9 cellular contexts compared by ENCODE assay signal in the genomic region with DNA sequence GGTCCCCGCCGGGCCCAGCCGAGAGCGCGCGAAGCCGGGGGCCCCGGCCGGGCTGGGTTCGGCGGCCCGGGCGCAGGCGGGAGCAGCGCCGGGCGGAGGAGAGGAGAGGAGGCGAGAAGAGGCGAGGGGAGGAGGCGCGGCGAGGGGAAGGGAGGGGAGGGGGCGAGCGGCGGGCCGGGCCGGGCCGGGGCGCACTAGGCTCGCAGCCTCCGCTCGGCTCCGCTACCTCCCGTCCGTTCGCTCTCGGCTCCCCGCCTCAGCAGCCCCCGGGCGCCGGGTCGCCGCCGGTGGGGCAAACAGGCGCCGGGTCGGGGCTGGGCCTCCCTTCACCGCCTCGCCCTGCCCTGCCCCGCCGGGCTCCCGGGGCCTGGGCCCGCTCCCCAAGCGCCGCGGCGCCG. TPM values are rescaled to one million over a fixed set of nuclear protein-coding genes. Genes with fewer than 3 reads are reported as not detected.
DNase-seq lines count a peak whose midpoint lies in the region; ATAC-seq and TF ChIP-seq lines count a peak whose summit lies in the region.
"Had no signal": no experiment of that assay in that cellular context is flagged by ENCODE, and none has a peak within 500 bp of the region (broad histone marks: within the 10 kb centered on the region; RNA-seq: fewer than 3 reads in every experiment).

No MANE protein-coding gene starts in this region.

- peak; percentile 27 for DNase-seq in Daoy (ENCODE audit: low read depth)
- no peak for DNase-seq in right atrium auricular region (ENCODE audit: low spot score)
- DNase-seq in sigmoid colon = no peak
- no peak for DNase-seq in DMS153 (lab: John Stamatoyannopoulos, UW)
- DNase-seq in T-cell = no peak
- DNase-seq in stimulated activated CD4-positive, alpha-beta T cell treated with anti-CD3 and anti-CD28 coated beads, Interleukin-2, amount 100 ng/mL, for 48 hours = no peak
- no peak for DNase-seq in left colon

- no peaks in the 10 kb centered on the region for H3K27me3 ChIP-seq in right atrium auricular region
- peaks cover 0 to 6% (median 6%) of the 10 kb centered on the region in 3 donors for H3K27me3 ChIP-seq in sigmoid colon

- H3K4me3 Mint-ChIP-seq in T-cell = no peak overlapping the region

- peaks cover 0 to 7% (median 4%) of the 10 kb centered on the region in 3 donors for H3K4me1 Mint-ChIP-seq in T-cell

- no peak for TF ChIP-seq POLR2A in sigmoid colon (IDR thresholded peaks at IDR 0.05)

- ATAC-seq in T-cell (replicated peaks in 1 of 4) = no peak
- no peak for ATAC-seq in left colon

- TF ChIP-seq CTCF in VCaP (conservative IDR thresholded peaks at IDR 0.05) (no peak), right atrium auricular region (IDR thresholded peaks at IDR 0.05) (no peak), sigmoid colon (IDR thresholded peaks at IDR 0.05) (no peak)

- no peak overlapping the region for H3K27ac Mint-ChIP-seq in T-cell
- H3K27ac Mint-ChIP-seq: activated T-helper 2 cell treated with anti-CD3 and anti-CD28 coated beads, Interferon-gamma antibody, Interleukin-2, Interleukin-4, amounts not matched to agents 10 μg/mL and 5 μg/mL and 100 μg/mL, durations not matched to agents 14 hours and 24 hours and 36 hours had no signal

- H3K9me3 ChIP-seq in right atrium auricular region (no peaks in the 10 kb centered on the region), sigmoid colon (no peaks in the 10 kb centered on the region)

- H3K9me3 Mint-ChIP-seq in T-cell = no peaks in the 10 kb centered on the region
- H3K9me3 Mint-ChIP-seq: activated T-helper 2 cell treated with anti-CD3 and anti-CD28 coated beads, Interferon-gamma antibody, Interleukin-2, Interleukin-4, amounts not matched to agents 10 μg/mL and 5 μg/mL and 100 μg/mL, durations not matched to agents 14 hours and 24 hours and 36 hours had no signal

- no peak for TF ChIP-seq EP300 in sigmoid colon (IDR thresholded peaks at IDR 0.05)

- H3K4me3 ChIP-seq in right atrium auricular region (peak overlapping the region; percentile 51 to 78), sigmoid colon (peak overlapping the region; percentile 46 to 90 (median 65))

- no peaks in the 10 kb centered on the region for H3K36me3 Mint-ChIP-seq in T-cell

- 1% methylated on average over 56 to 58 of the region's 58 CpGs for WGBS in sigmoid colon, 2 donors

- H3K36me3 ChIP-seq in right atrium auricular region (no peaks in the 10 kb centered on the region), sigmoid colon (no peaks in the 10 kb centered on the region)

- POLR2A ChIA-PET in T-cell (lab: Charles Lee) = no interaction called here

- CTCF ChIA-PET in T-cell (lab: Charles Lee) = no interaction called here

- H3K4me1 ChIP-seq in right atrium auricular region = peaks cover 0 to 32% of the 10 kb centered on the region in 2 donors
- H3K4me1 ChIP-seq in sigmoid colon = peaks cover 0 to 29% (median 23%) of the 10 kb centered on the region in 4 donors

- H3K27ac ChIP-seq in VCaP = peak overlapping the region; percentile 60; the same call in 1 of the 2 replicates
- peak overlapping the region; percentile 64 to 81 for H3K27ac ChIP-seq in right atrium auricular region
- peak overlapping the region; percentile 29 to 72 (median 66) for H3K27ac ChIP-seq in sigmoid colon

- intact Hi-C loops in sigmoid colon (cut with DNase I) = loop anchor here (10.0 kb wide), 1 partner anchor 152 kb away; no protein-coding TSS in a partner anchor
- intact Hi-C loops in left colon (cut with DNase I, micrococcal nuclease) = no loop called here

- peaks cover 45 to 68% of the 10 kb centered on the region in 2 donors for H3K27me3 Mint-ChIP-seq in T-cell

RNA-seq across cellular contexts. Expression of a gene that starts 0.3 kb away (rescaled TPM):
- total RNA-seq in Daoy (2014; rRNA removed; shearing (Covaris generic)) = 0.06 and 0.21 TPM in 2 replicates
- 10 to 100 TPM; 32.7 to 68.5 TPM for total RNA-seq in right atrium auricular region
- 10 to 100 TPM in 1 of 4 donors, 1 to 10 TPM in 3; 3.6 to 10.0 (median 5.9) TPM for total RNA-seq in sigmoid colon
- polyA plus RNA-seq in sigmoid colon = 1 to 10 TPM in 2 of 3 donors, under 1 TPM in 1; 0.60 to 1.2 (median 1.1) TPM
- not detected for total RNA-seq in T-cell
- total RNA-seq in left colon = 1 to 10 TPM in 1 of 2 donors, under 1 TPM in 1; 0.82 to 1.5 TPM
- total RNA-seq: activated T-helper 2 cell treated with anti-CD3 and anti-CD28 coated beads, Interferon-gamma antibody, Interleukin-2, Interleukin-4, amounts not matched to agents 10 μg/mL and 5 μg/mL and 100 μg/mL, durations not matched to agents 14 hours and 24 hours and 36 hours had no signal
